ENCODE assay signal across 25 cellular contexts in genomic region chr9:74672237-74672636, GRCh38.
"Had no signal": no experiment of that assay in that cellular context is flagged by ENCODE, and none has a peak within 500 bp of the region (broad histone marks: within the 10 kb centered on the region; RNA-seq: fewer than 3 reads in every experiment).

No MANE protein-coding gene starts in this region.

- H3K9me3 ChIP-seq: left lung, lower lobe of right lung, mucosa of descending colon, ovary, stomach, testis, thyroid gland, uterus had no signal

- ATAC-seq: left colon; left lung; lower lobe of right lung; mucosa of descending colon; naive thymus-derived CD4-positive, alpha-beta T cell; natural killer cell treated with Interleukin-12 subunit alpha and Interleukin-12 subunit beta and Interleukin-15 and Interleukin-18, amount 100 ng/mL, for 72 hours; right cardiac atrium; sciatic nerve; stimulated activated naive B cell treated with anti-CD40 and anti-IgM and Interleukin-4, amounts not matched to agents 10 μg/mL and 1 μg/mL and 100 μg/mL, for 72 hours; stimulated activated naive CD8-positive, alpha-beta T cell treated with anti-CD3 and anti-CD28 coated beads, Interleukin-15, Interleukin-2, amounts not matched to agents 100 U/mL and 50 U/mL, for 24 hours had no signal

- FAIRE-seq: keratinocyte had no signal

- H3K36me3 ChIP-seq: left lung, lower lobe of right lung, ovary, stomach, thyroid gland, uterus had no signal

- H3K4me1 ChIP-seq: left lung, lower lobe of right lung, stomach, testis, thyroid gland, uterus had no signal

- H3K4me3 ChIP-seq: left lung, lower lobe of right lung, mucosa of descending colon, ovary, skin epidermis, stomach, testis, thyroid gland, uterus had no signal

- H3K27me3 ChIP-seq: left lung, ovary, stomach, testis, thyroid gland, uterus had no signal

- DNase-seq: hippocampal formation; kidney glomerular epithelial cell; left colon; left lung; lower lobe of right lung; midbrain; mucosa of descending colon; naive thymus-derived CD4-positive, alpha-beta T cell; ovary; retina; right cardiac atrium; stimulated activated CD4-positive, alpha-beta T cell treated with anti-CD3 and anti-CD28 coated beads, Interleukin-12 subunit alpha, Interleukin-12 subunit beta, amount 100 ng/mL, for 4 hours; stimulated activated CD4-positive, alpha-beta T cell treated with anti-CD3 and anti-CD28 coated beads, Interleukin-15, amount 100 ng/mL, for 24 hours; stimulated activated CD4-positive, alpha-beta T cell treated with anti-CD3 and anti-CD28 coated beads, Interleukin-2, amount 100 ng/mL, for 24 hours; stimulated activated CD4-positive, alpha-beta T cell treated with anti-CD3 and anti-CD28 coated beads, Interleukin-4, amount 100 ng/mL, for 1 hour; stimulated activated naive B cell treated with anti-CD40 and anti-IgM and Interleukin-4, amounts not matched to agents 10 μg/mL and 1 μg/mL and 100 μg/mL, for 72 hours; stimulated activated naive CD8-positive, alpha-beta T cell treated with anti-CD3 and anti-CD28 coated beads, Interleukin-15, Interleukin-2, amounts not matched to agents 100 U/mL and 50 U/mL, for 24 hours; stomach; testis; thyroid gland; uterus had no signal

- H3K27ac ChIP-seq: left lung, lower lobe of right lung, ovary, skin epidermis, stomach, testis, thyroid gland, uterus had no signal
